Comparison of ENCODE assay signal across 28 cellular contexts in genomic region chr14:98237939-98238338, GRCh38.
"Had no signal": no experiment of that assay in that cellular context is flagged by ENCODE, and none has a peak within 500 bp of the region (broad histone marks: within the 10 kb centered on the region; RNA-seq: fewer than 3 reads in every experiment).

No MANE protein-coding gene starts in this region.

- DNase-seq: occipital lobe; ovary; posterior cingulate gyrus; psoas muscle; right cardiac atrium; right lobe of liver; sigmoid colon; small intestine; stimulated activated CD4-positive, alpha-beta T cell treated with anti-CD3 and anti-CD28 coated beads, Interleukin-15, amount 100 ng/mL, for 24 hours; stimulated activated CD4-positive, alpha-beta T cell treated with anti-CD3 and anti-CD28 coated beads, Interleukin-2, amount 100 ng/mL, for 24 hours; stimulated activated CD4-positive, alpha-beta T cell treated with anti-CD3 and anti-CD28 coated beads, Interleukin-2, amount 100 ng/mL, for 48 hours; stimulated activated CD4-positive, alpha-beta T cell treated with anti-CD3 and anti-CD28 coated beads, Interleukin-4, amount 100 ng/mL, for 24 hours; stimulated activated naive B cell treated with anti-CD40 and anti-IgM and Interleukin-4, amounts not matched to agents 10 μg/mL and 1 μg/mL and 100 μg/mL, for 72 hours; stimulated activated naive CD4-positive, alpha-beta T cell treated with Interleukin-2 at 50 U/mL for 16 hours; stomach; thyroid gland; trophoblast cell; upper lobe of left lung had no signal

- H3K9me3 ChIP-seq: ovary, psoas muscle, right lobe of liver, sigmoid colon, stomach, thoracic aorta, thyroid gland, tibial nerve, upper lobe of left lung, vagina had no signal

- H3K4me3 ChIP-seq: neural progenitor cell, ovary, psoas muscle, right lobe of liver, sigmoid colon, stomach, thoracic aorta, thyroid gland, tibial nerve, upper lobe of left lung, vagina had no signal

- H3K4me1 Mint-ChIP-seq: nephron; neural progenitor cell; stimulated activated naive B cell treated with anti-CD40 and anti-IgM and Interleukin-4, amounts not matched to agents 10 μg/mL and 1 μg/mL and 100 μg/mL, for 72 hours had no signal

- H3K4me3 Mint-ChIP-seq: nephron; neural progenitor cell; stimulated activated effector memory CD8-positive, alpha-beta T cell treated with anti-CD3 and anti-CD28 coated beads, Interleukin-12 subunit alpha, Interleukin-12 subunit beta, amount 100 ng/mL, for 72 hours; stimulated activated naive B cell treated with anti-CD40 and anti-IgM and Interleukin-4, amounts not matched to agents 10 μg/mL and 1 μg/mL and 100 μg/mL, for 72 hours; stimulated activated naive CD8-positive, alpha-beta T cell treated with anti-CD3 and anti-CD28 coated beads, Interleukin-15, Interleukin-2, amounts not matched to agents 100 ng/mL and 50 ng/mL, for 24 hours had no signal

- H3K36me3 ChIP-seq: neural progenitor cell, ovary, right lobe of liver, sigmoid colon, stomach, thoracic aorta, thyroid gland, tibial nerve, upper lobe of left lung, vagina had no signal

- H3K4me1 ChIP-seq: parathyroid adenoma, psoas muscle, right lobe of liver, sigmoid colon, stomach, thyroid gland, tibial nerve, upper lobe of left lung, vagina had no signal

- H3K27me3 Mint-ChIP-seq: stimulated activated naive B cell treated with anti-CD40 and anti-IgM and Interleukin-4, amounts not matched to agents 10 μg/mL and 1 μg/mL and 100 μg/mL, for 72 hours; stimulated activated naive CD8-positive, alpha-beta T cell treated with anti-CD3 and anti-CD28 coated beads, Interleukin-15, Interleukin-2, amounts not matched to agents 100 ng/mL and 50 ng/mL, for 24 hours had no signal

- H3K27ac ChIP-seq: neural progenitor cell, ovary, parathyroid adenoma, psoas muscle, right lobe of liver, sigmoid colon, stomach, thoracic aorta, thyroid gland, tibial nerve, upper lobe of left lung, vagina had no signal

- ATAC-seq: psoas muscle; right cardiac atrium; right lobe of liver; stimulated activated effector memory CD8-positive, alpha-beta T cell treated with anti-CD3 and anti-CD28 coated beads, Interleukin-12 subunit alpha, Interleukin-12 subunit beta, amount 100 ng/mL, for 72 hours; stimulated activated naive B cell treated with anti-CD40 and anti-IgM and Interleukin-4, amounts not matched to agents 10 μg/mL and 1 μg/mL and 100 μg/mL, for 72 hours had no signal

- H3K27me3 ChIP-seq: neural progenitor cell, ovary, right lobe of liver, stomach, thyroid gland, tibial nerve, upper lobe of left lung, vagina had no signal

- H3K27ac Mint-ChIP-seq: nephron; neural progenitor cell; progenitor cell of endocrine pancreas; stimulated activated effector memory CD8-positive, alpha-beta T cell treated with anti-CD3 and anti-CD28 coated beads, Interleukin-12 subunit alpha, Interleukin-12 subunit beta, amount 100 ng/mL, for 72 hours; stimulated activated naive B cell treated with anti-CD40 and anti-IgM and Interleukin-4, amounts not matched to agents 10 μg/mL and 1 μg/mL and 100 μg/mL, for 72 hours; stimulated activated naive CD8-positive, alpha-beta T cell treated with anti-CD3 and anti-CD28 coated beads, Interleukin-15, Interleukin-2, amounts not matched to agents 100 ng/mL and 50 ng/mL, for 24 hours had no signal

- FAIRE-seq: small intestine, urothelium cell line had no signal

- H3K36me3 Mint-ChIP-seq: neural progenitor cell; stimulated activated effector memory CD8-positive, alpha-beta T cell treated with anti-CD3 and anti-CD28 coated beads, Interleukin-12 subunit alpha, Interleukin-12 subunit beta, amount 100 ng/mL, for 72 hours; stimulated activated naive B cell treated with anti-CD40 and anti-IgM and Interleukin-4, amounts not matched to agents 10 μg/mL and 1 μg/mL and 100 μg/mL, for 72 hours had no signal
